Comparison of ENCODE assay signal across 1 cellular context in the genomic region with DNA sequence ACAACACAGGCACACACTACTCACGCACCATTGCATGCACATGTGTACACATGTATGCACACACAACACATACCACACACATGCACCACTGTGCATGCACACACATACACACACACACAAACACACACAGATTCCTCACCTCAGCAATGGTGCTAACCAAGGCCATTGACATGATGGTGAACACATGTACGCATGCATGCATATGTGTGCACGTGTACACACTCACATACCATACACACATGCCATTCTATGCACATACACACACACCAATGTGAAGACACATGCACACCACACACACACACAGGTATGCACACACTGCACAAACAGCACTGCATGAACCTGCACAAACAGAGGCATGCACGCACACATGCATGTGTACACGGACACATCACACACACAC.
A peak's percentile ranks its signal among the peaks of the same experiment; 100 is the strongest.
TF ChIP-seq lines count a peak whose summit lies in the region.

No MANE protein-coding gene starts in this region.

TF ChIP-seq in HepG2, 621 proteins besides CTCF, POLR2A, EP300 and RAD21 (continued from another document):
- TF ChIP-seq, protein P1, sequence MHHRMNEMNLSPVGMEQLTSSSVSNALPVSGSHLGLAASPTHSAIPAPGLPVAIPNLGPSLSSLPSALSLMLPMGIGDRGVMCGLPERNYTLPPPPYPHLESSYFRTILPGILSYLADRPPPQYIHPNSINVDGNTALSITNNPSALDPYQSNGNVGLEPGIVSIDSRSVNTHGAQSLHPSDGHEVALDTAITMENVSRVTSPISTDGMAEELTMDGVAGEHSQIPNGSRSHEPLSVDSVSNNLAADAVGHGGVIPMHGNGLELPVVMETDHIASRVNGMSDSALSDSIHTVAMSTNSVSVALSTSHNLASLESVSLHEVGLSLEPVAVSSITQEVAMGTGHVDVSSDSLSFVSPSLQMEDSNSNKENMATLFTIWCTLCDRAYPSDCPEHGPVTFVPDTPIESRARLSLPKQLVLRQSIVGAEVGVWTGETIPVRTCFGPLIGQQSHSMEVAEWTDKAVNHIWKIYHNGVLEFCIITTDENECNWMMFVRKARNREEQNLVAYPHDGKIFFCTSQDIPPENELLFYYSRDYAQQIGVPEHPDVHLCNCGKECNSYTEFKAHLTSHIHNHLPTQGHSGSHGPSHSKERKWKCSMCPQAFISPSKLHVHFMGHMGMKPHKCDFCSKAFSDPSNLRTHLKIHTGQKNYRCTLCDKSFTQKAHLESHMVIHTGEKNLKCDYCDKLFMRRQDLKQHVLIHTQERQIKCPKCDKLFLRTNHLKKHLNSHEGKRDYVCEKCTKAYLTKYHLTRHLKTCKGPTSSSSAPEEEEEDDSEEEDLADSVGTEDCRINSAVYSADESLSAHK (CRISPR knock-in tag; IDR thresholded peaks at IDR 0.05; ENCODE audit: borderline replicate concordance): no peak
- no peak for TF ChIP-seq RFX5 (IDR thresholded peaks at IDR 0.05; ENCODE audit: low read depth, low read length)
- TF ChIP-seq TBX2 (CRISPR knock-in tag; IDR thresholded peaks at IDR 0.05; ENCODE audit: borderline replicate concordance): no peak
- no peak for TF ChIP-seq JARID2 (CRISPR knock-in tag; IDR thresholded peaks at IDR 0.05; ENCODE audit: insufficient replicate concordance)
- TF ChIP-seq KAT8 (CRISPR knock-in tag; IDR thresholded peaks at IDR 0.05): no peak
- no peak for TF ChIP-seq ZSCAN9 (CRISPR knock-in tag; IDR thresholded peaks at IDR 0.05; ENCODE audit: borderline replicate concordance)
- TF ChIP-seq, protein P2, sequence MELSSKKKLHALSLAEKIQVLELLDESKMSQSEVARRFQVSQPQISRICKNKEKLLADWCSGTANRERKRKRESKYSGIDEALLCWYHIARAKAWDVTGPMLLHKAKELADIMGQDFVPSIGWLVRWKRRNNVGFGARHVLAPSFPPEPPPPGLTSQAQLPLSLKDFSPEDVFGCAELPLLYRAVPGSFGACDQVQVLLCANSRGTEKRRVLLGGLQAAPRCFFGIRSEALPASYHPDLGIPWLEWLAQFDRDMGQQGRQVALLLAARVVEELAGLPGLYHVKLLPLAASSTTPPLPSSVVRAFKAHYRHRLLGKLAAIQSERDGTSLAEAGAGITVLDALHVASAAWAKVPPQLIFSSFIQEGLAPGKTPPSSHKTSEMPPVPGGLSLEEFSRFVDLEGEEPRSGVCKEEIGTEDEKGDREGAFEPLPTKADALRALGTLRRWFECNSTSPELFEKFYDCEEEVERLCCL (CRISPR knock-in tag; IDR thresholded peaks at IDR 0.05; ENCODE audit: borderline replicate concordance): no peak
- TF ChIP-seq, protein P3, sequence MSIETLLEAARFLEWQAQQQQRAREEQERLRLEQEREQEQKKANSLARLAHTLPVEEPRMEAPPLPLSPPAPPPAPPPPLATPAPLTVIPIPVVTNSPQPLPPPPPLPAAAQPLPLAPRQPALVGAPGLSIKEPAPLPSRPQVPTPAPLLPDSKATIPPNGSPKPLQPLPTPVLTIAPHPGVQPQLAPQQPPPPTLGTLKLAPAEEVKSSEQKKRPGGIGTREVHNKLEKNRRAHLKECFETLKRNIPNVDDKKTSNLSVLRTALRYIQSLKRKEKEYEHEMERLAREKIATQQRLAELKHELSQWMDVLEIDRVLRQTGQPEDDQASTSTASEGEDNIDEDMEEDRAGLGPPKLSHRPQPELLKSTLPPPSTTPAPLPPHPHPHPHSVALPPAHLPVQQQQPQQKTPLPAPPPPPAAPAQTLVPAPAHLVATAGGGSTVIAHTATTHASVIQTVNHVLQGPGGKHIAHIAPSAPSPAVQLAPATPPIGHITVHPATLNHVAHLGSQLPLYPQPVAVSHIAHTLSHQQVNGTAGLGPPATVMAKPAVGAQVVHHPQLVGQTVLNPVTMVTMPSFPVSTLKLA (IDR thresholded peaks at IDR 0.05): peak; percentile 98
- TF ChIP-seq AKAP8 (CRISPR knock-in tag; IDR thresholded peaks at IDR 0.05): no peak
- TF ChIP-seq, protein P4, sequence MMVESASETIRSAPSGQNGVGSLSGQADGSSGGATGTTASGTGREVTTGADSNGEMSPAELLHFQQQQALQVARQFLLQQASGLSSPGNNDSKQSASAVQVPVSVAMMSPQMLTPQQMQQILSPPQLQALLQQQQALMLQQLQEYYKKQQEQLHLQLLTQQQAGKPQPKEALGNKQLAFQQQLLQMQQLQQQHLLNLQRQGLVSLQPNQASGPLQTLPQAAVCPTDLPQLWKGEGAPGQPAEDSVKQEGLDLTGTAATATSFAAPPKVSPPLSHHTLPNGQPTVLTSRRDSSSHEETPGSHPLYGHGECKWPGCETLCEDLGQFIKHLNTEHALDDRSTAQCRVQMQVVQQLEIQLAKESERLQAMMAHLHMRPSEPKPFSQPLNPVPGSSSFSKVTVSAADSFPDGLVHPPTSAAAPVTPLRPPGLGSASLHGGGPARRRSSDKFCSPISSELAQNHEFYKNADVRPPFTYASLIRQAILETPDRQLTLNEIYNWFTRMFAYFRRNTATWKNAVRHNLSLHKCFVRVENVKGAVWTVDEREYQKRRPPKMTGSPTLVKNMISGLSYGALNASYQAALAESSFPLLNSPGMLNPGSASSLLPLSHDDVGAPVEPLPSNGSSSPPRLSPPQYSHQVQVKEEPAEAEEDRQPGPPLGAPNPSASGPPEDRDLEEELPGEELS (CRISPR knock-in tag; IDR thresholded peaks at IDR 0.05): no peak
- TF ChIP-seq ELF3 (CRISPR knock-in tag; IDR thresholded peaks at IDR 0.05): no peak
- TF ChIP-seq, protein P5, sequence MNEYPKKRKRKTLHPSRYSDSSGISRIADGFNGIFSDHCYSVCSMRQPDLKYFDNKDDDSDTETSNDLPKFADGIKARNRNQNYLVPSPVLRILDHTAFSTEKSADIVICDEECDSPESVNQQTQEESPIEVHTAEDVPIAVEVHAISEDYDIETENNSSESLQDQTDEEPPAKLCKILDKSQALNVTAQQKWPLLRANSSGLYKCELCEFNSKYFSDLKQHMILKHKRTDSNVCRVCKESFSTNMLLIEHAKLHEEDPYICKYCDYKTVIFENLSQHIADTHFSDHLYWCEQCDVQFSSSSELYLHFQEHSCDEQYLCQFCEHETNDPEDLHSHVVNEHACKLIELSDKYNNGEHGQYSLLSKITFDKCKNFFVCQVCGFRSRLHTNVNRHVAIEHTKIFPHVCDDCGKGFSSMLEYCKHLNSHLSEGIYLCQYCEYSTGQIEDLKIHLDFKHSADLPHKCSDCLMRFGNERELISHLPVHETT (CRISPR knock-in tag; conservative IDR thresholded peaks at IDR 0.05): no peak
- TF ChIP-seq YEATS2 (CRISPR knock-in tag; IDR thresholded peaks at IDR 0.05; ENCODE audit: borderline replicate concordance): no peak
- TF ChIP-seq JUNB (CRISPR knock-in tag; IDR thresholded peaks at IDR 0.05; ENCODE audit: borderline replicate concordance): no peak
- TF ChIP-seq ZNF496 (CRISPR knock-in tag; IDR thresholded peaks at IDR 0.05; ENCODE audit: insufficient replicate concordance): no peak
- 0 out of 2 replicates have a peak, but pooled peaks have one; percentile 19 for TF ChIP-seq PLRG1 (conservative IDR thresholded peaks at IDR 0.05)
- TF ChIP-seq U2AF1 (optimal IDR thresholded peaks at IDR 0.05; ENCODE audit: low read depth, low read length): no peak
- no peak for TF ChIP-seq RBM39 (IDR thresholded peaks at IDR 0.05; ENCODE audit: low read depth, low read length, poor library complexity, severe bottlenecking)
- TF ChIP-seq SNAPC2 (CRISPR knock-in tag; IDR thresholded peaks at IDR 0.05): no peak
- TF ChIP-seq SMARCE1 (IDR thresholded peaks at IDR 0.05; ENCODE audit: borderline replicate concordance): no peak
- TF ChIP-seq ZZZ3 (CRISPR knock-in tag; IDR thresholded peaks at IDR 0.05; ENCODE audit: borderline replicate concordance): 0 out of 2 replicates have a peak, but pooled peaks have one; percentile 42
- no peak for TF ChIP-seq ZNF7 (CRISPR knock-in tag; IDR thresholded peaks at IDR 0.05)
- peak; percentile 80; the same call in 1 of the 2 replicates for TF ChIP-seq ZNF207 (IDR thresholded peaks at IDR 0.05; ENCODE audit: borderline replicate concordance)
- no peak; the same call in 1 of the 2 replicates for TF ChIP-seq IKZF1 (IDR thresholded peaks at IDR 0.05)
TF ChIP-seq in HepG2: peak in this region for 4.
